Comparison of ENCODE assay signal across 8 cellular contexts in genomic region chr1:229514578-229515275, GRCh38. TPM values are rescaled to one million over a fixed set of nuclear protein-coding genes. Genes with fewer than 3 reads are reported as not detected.
A peak's percentile ranks its signal among the peaks of the same experiment; 100 is the strongest.
DNase-seq lines count a peak whose midpoint lies in the region; ATAC-seq lines count a peak whose summit lies in the region.

No MANE protein-coding gene starts in this region.

- H3K9me3 ChIP-seq in MG63, result no peaks in the 10 kb centered on the region

- H3K27me3 Mint-ChIP-seq in activated naive CD8-positive, alpha-beta T cell, result no peaks in the 10 kb centered on the region

- peak overlapping the region; percentile 54 for H3K27ac Mint-ChIP-seq in activated naive CD8-positive, alpha-beta T cell

- intact Hi-C loops in head of caudate nucleus (cut with DNase I), result no loop called here
- intact Hi-C loops in posterior cingulate gyrus (cut with DNase I), result loop anchor here (10.0 kb wide), 1 partner anchor 260 kb away; no protein-coding TSS in a partner anchor

- no peak overlapping the region for H3K4me3 ChIP-seq in MG63

- no peaks in the 10 kb centered on the region for H3K9me3 Mint-ChIP-seq in activated naive CD8-positive, alpha-beta T cell (ENCODE audit: low read depth)

- in situ Hi-C loops in SK-MEL-5 (cut with HindIII; ENCODE audit: low pct_unique_long_range_greater_than_20kb, low sequenced_read_pairs), result no loop called here

- no peaks in the 10 kb centered on the region for H3K27me3 ChIP-seq in MG63

- peak; percentile 75 for DNase-seq in CD1c-positive myeloid dendritic cell (ENCODE audit: extremely low spot score)
- DNase-seq in MG63, result peak; percentile 52
- DNase-seq in SK-MEL-5 (ENCODE audit: low read depth, low spot score), result peak; percentile 84
- DNase-seq in head of caudate nucleus, result peak; percentile 31 to 90 (median 78)
- peak; percentile 45 to 96 (median 70) for DNase-seq in posterior cingulate gyrus

- H3K4me1 Mint-ChIP-seq in activated naive CD8-positive, alpha-beta T cell (ENCODE audit: low read depth), result peaks cover 9% of the 10 kb centered on the region

- ATAC-seq in GM19372 (IDR thresholded peaks at IDR 0.05; ENCODE audit: low read depth, unreplicated experiment), result peak; percentile 53
- ATAC-seq in HG03520 (IDR thresholded peaks at IDR 0.05; ENCODE audit: unreplicated experiment), result no peak

- H3K36me3 ChIP-seq in MG63, result peaks cover 7% of the 10 kb centered on the region; the same call in 1 of the 2 replicates

- no peak overlapping the region for H3K4me3 Mint-ChIP-seq in activated naive CD8-positive, alpha-beta T cell

- peaks cover 2% of the 10 kb centered on the region for H3K36me3 Mint-ChIP-seq in activated naive CD8-positive, alpha-beta T cell

RNA-seq across cellular contexts. Expression of gene NUP133, which starts 6.6 kb away (rescaled TPM):
- total RNA-seq in MG63 (2014; rRNA removed; shearing (Covaris generic); ENCODE audit: low replicate concordance), result 28.1 and 28.3 TPM in 2 replicates
- total RNA-seq in SK-MEL-5 (2014; rRNA removed; shearing (Covaris generic)), result 43.3 and 44.5 TPM in 2 replicates
- polyA plus RNA-seq in SK-MEL-5 (2015; cell fraction: cytosol; rRNA removed), result 19.3 and 32.2 TPM in 2 replicates
- 55.2 and 56.9 TPM in 2 replicates for polyA plus RNA-seq in SK-MEL-5 (2015; cell fraction: nucleus; rRNA removed)

RNA-seq across cellular contexts. Expression of gene ABCB10, which starts 43.8 kb away (rescaled TPM):
- 34.2 and 38.4 TPM in 2 replicates for total RNA-seq in MG63 (2014; rRNA removed; shearing (Covaris generic); ENCODE audit: low replicate concordance)
- 17.8 and 20.0 TPM in 2 replicates for total RNA-seq in SK-MEL-5 (2014; rRNA removed; shearing (Covaris generic))
- 12.5 and 14.2 TPM in 2 replicates for polyA plus RNA-seq in SK-MEL-5 (2015; cell fraction: cytosol; rRNA removed)
- 16.3 and 20.3 TPM in 2 replicates for polyA plus RNA-seq in SK-MEL-5 (2015; cell fraction: nucleus; rRNA removed)
